15 cellular contexts compared by ENCODE assay signal in genomic region chr21:42360317-42360716, GRCh38. TPM values are rescaled to one million over a fixed set of nuclear protein-coding genes. Genes with fewer than 3 reads are reported as not detected.
A peak's percentile ranks its signal among the peaks of the same experiment; 100 is the strongest.
DNase-seq lines count a peak whose midpoint lies in the region; ATAC-seq and TF ChIP-seq lines count a peak whose summit lies in the region.
"Had no signal": no experiment of that assay in that cellular context is flagged by ENCODE, and none has a peak within 500 bp of the region (broad histone marks: within the 10 kb centered on the region; RNA-seq: fewer than 3 reads in every experiment).

No MANE protein-coding gene starts in this region.

- POLR2A ChIA-PET in activated CD4-positive, alpha-beta T cell treated with anti-CD3 and anti-CD28 coated beads for 36 hours (lab: Charles Lee): no interaction called here

- H3K4me1 ChIP-seq in MM.1S (ENCODE audit: low read length): no peaks in the 10 kb centered on the region
- H3K4me1 ChIP-seq: vagina had no signal

- H3K27me3 Mint-ChIP-seq in activated CD4-positive, alpha-beta T cell treated with anti-CD3 and anti-CD28 coated beads for 36 hours: no peaks in the 10 kb centered on the region

- no peak overlapping the region for H3K4me3 Mint-ChIP-seq in activated CD4-positive, alpha-beta T cell treated with anti-CD3 and anti-CD28 coated beads for 36 hours

- no peak overlapping the region for H3K4me2 ChIP-seq in MM.1S (ENCODE audit: low read depth, low read length)

- TF ChIP-seq CTCF in MM.1S (IDR thresholded peaks at IDR 0.05; ENCODE audit: low read length): peak; percentile 19

- H3K27ac Mint-ChIP-seq in activated CD4-positive, alpha-beta T cell treated with anti-CD3 and anti-CD28 coated beads for 36 hours: no peak overlapping the region

- no peaks in the 10 kb centered on the region for H3F3A ChIP-seq in MM.1S (ENCODE audit: insufficient read depth, low read length)

- H3K27me3 ChIP-seq in MM.1S (replicated peaks; ENCODE audit: insufficient read depth, low read length): peaks cover 100% of the 10 kb centered on the region
- H3K27me3 ChIP-seq in H7 (ENCODE audit: control insufficient read depth, insufficient read depth, low read length): no peaks in the 10 kb centered on the region
- H3K27me3 ChIP-seq: vagina had no signal

- H3K9me2 ChIP-seq in MM.1S (replicated peaks; ENCODE audit: insufficient read depth, low read length): no peaks in the 10 kb centered on the region

- H3K27ac ChIP-seq in MM.1S (ENCODE audit: low read length): no peak overlapping the region
- H3K27ac ChIP-seq: vagina had no signal

- peaks cover 6% of the 10 kb centered on the region for H3K9me3 Mint-ChIP-seq in activated CD4-positive, alpha-beta T cell treated with anti-CD3 and anti-CD28 coated beads for 36 hours (ENCODE audit: low read depth)

- no peaks in the 10 kb centered on the region for H3K9me3 ChIP-seq in MM.1S (replicated peaks; ENCODE audit: insufficient read depth, low read length)
- peaks cover 5% of the 10 kb centered on the region for H3K9me3 ChIP-seq in iPS-18c (ENCODE audit: control insufficient read depth, insufficient read depth, low read length)
- H3K9me3 ChIP-seq: vagina had no signal

- no peak overlapping the region for H2AFZ ChIP-seq in MM.1S (ENCODE audit: low read length)

- H3K4me3 ChIP-seq in MM.1S (ENCODE audit: low read length): no peak overlapping the region
- peak overlapping the region; percentile 9; the same call in 1 of the 2 replicates for H3K4me3 ChIP-seq in iPS-18c (ENCODE audit: insufficient read depth, low read depth, low read length)
- H3K4me3 ChIP-seq in H7 (ENCODE audit: insufficient read depth, low read depth, low read length): no peak overlapping the region
- H3K4me3 ChIP-seq: vagina had no signal

- intact Hi-C loops in activated CD4-positive, alpha-beta T cell treated with anti-CD3 and anti-CD28 coated beads for 36 hours (cut with DNase I, micrococcal nuclease): loop anchor here (1.0 kb wide), 1 partner anchor 90 kb away; no protein-coding TSS in a partner anchor

- H3K36me3 ChIP-seq in MM.1S (replicated peaks; ENCODE audit: insufficient read depth, low read length) (no peaks in the 10 kb centered on the region), H7 (replicated peaks; ENCODE audit: control insufficient read depth, insufficient read depth, low read length) (no peaks in the 10 kb centered on the region)
- H3K36me3 ChIP-seq: vagina had no signal

- DNase-seq in activated CD4-positive, alpha-beta T cell treated with anti-CD3 and anti-CD28 coated beads for 36 hours: peak; percentile 62
- no peak for DNase-seq in activated CD4-positive, alpha-beta T cell treated with anti-CD3 and anti-CD28 coated beads, Interleukin-2, amount 50 U/mL, for 4 hours
- DNase-seq in MM.1S (no peak), NCI-H2081 (lab: John Stamatoyannopoulos, UW) (no peak), H7 (no peak)
- DNase-seq: ACHN, DMS53, islet precursor cell, NCI-H1694 treated with DMSO at 0.1 percent for 48 hours, retina had no signal

- H3K4me1 Mint-ChIP-seq in activated CD4-positive, alpha-beta T cell treated with anti-CD3 and anti-CD28 coated beads for 36 hours: no peaks in the 10 kb centered on the region

- no peaks in the 10 kb centered on the region for H3K79me2 ChIP-seq in MM.1S (ENCODE audit: low read length)

- H3K9ac ChIP-seq in MM.1S (ENCODE audit: low read length): no peak overlapping the region

- no peaks in the 10 kb centered on the region for H3K36me3 Mint-ChIP-seq in activated CD4-positive, alpha-beta T cell treated with anti-CD3 and anti-CD28 coated beads for 36 hours (ENCODE audit: low read depth)

- CTCF ChIA-PET in activated CD4-positive, alpha-beta T cell treated with anti-CD3 and anti-CD28 coated beads for 36 hours (lab: Charles Lee): interaction anchor here (1.0 to 1.6 kb wide), 7 partner anchors 14 to 176 kb away, joined by 3 to 9 read pairs (median 5); no protein-coding TSS in a partner anchor

- H4K20me1 ChIP-seq in MM.1S (ENCODE audit: insufficient read depth, low read length): no peaks in the 10 kb centered on the region

- peak; percentile 54 for ATAC-seq in activated CD4-positive, alpha-beta T cell treated with anti-CD3 and anti-CD28 coated beads for 36 hours

RNA-seq across cellular contexts. Expression of gene TFF1, which starts 6.0 kb away (rescaled TPM):
- not detected for total RNA-seq in activated CD4-positive, alpha-beta T cell treated with anti-CD3 and anti-CD28 coated beads for 36 hours
- total RNA-seq in H7 (2014; rRNA removed; shearing (Covaris generic)): 1.3 TPM in 1 of 2 replicates, not detected in the other
- total RNA-seq: cerebellum, fibroblast of lung, myocyte, vagina had no signal

RNA-seq across cellular contexts. Expression of gene TFF2, which starts 9.5 kb away (rescaled TPM):
- total RNA-seq in activated CD4-positive, alpha-beta T cell treated with anti-CD3 and anti-CD28 coated beads for 36 hours: not detected
- not detected in 2 replicates for total RNA-seq in H7 (2014; rRNA removed; shearing (Covaris generic))
- total RNA-seq: cerebellum, fibroblast of lung, myocyte, vagina had no signal

RNA-seq across cellular contexts. Expression of gene TMPRSS3, which starts 35.5 kb away (rescaled TPM):
- total RNA-seq in activated CD4-positive, alpha-beta T cell treated with anti-CD3 and anti-CD28 coated beads for 36 hours: 100 to 1,000 TPM in 1 of 2 experiments, 10 to 100 TPM in 1; 99.1 to 113 TPM
- total RNA-seq in H7 (2014; rRNA removed; shearing (Covaris generic)): not detected in 2 replicates
- total RNA-seq: fibroblast of lung, myocyte had no signal

RNA-seq across cellular contexts. Expression of gene UBASH3A, which starts 43.4 kb away (rescaled TPM):
- total RNA-seq in activated CD4-positive, alpha-beta T cell treated with anti-CD3 and anti-CD28 coated beads for 36 hours: 10 to 100 TPM; 37.3 to 39.0 TPM
- not detected in 2 replicates for total RNA-seq in H7 (2014; rRNA removed; shearing (Covaris generic))
- total RNA-seq: cerebellum, fibroblast of lung, myocyte had no signal

RNA-seq across cellular contexts. Expression of gene TFF3, which starts 45.1 kb away (rescaled TPM):
- not detected for total RNA-seq in activated CD4-positive, alpha-beta T cell treated with anti-CD3 and anti-CD28 coated beads for 36 hours
- 2.1 and 9.2 TPM in 2 replicates for total RNA-seq in H7 (2014; rRNA removed; shearing (Covaris generic))
- total RNA-seq: cerebellum, fibroblast of lung had no signal

Comparison
In these comparisons a context has a peak if more than half of its experiments do, and no peak if none do; other contexts are left out.
1. RNA of gene TMPRSS3, which starts 35.5 kb away (total RNA-seq): 99.1 to 113 TPM in activated CD4-positive, alpha-beta T cell treated with anti-CD3 and anti-CD28 coated beads for 36 hours; not detected in H7; every median in the first group is over 100 times any median in the second.